In the genomic region with DNA sequence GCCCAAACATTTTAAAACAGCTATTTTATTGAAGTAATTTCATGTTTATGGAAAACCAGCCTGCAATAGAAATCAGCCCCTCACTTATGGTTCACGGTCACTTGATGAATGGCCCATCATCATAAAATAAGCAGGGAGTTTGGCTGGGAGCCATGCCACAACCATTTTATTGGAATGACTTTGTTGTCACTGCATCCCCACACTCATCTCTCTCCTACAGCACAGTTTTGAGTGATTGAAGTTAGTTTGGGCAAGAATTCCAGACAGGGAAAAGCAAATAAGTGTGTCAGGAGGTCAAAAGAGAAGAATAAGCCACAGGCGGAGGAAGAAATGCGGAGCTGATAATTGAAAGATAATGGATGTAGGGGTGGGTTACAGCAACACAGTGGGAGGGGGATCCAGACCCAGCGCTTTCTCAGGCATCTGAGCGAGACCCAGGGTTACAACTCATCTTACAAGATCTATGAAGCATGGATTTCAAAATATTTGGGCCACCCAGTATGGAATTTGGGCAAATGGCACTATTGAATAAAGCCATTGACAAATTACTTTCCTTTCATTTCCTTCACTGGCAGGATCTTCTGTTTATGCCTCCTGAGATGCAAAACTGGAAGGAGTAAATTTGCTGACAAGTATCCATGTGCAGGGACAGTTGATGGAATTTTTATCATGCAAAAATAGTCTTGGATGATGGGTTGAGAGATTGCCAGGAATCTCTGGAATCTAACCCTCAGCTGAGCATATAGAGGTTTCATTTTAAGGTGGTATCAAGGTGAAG, we compare ENCODE assay signal across 11 cellular contexts.
DNase-seq lines count a peak whose midpoint lies in the region; ATAC-seq, FAIRE-seq and TF ChIP-seq lines count a peak whose summit lies in the region.
"Had no signal": no experiment of that assay in that cellular context is flagged by ENCODE, and none has a peak within 500 bp of the region (broad histone marks: within the 10 kb centered on the region; RNA-seq: fewer than 3 reads in every experiment).

No MANE protein-coding gene starts in this region.

- H3K27me3 ChIP-seq in brain microvascular endothelial cell (replicated peaks): no peaks in the 10 kb centered on the region
- no peaks in the 10 kb centered on the region for H3K27me3 ChIP-seq in psoas muscle (ENCODE audit: insufficient read depth in 3 of 3, low read length in 2 of 3)
- peaks cover 0 to 2% of the 10 kb centered on the region in 2 donors for H3K27me3 ChIP-seq in small intestine (ENCODE audit: control insufficient read depth in 2 of 2, insufficient read depth in 2 of 2, low read length in 2 of 2)
- H3K27me3 ChIP-seq: sigmoid colon, testis had no signal

- no peak overlapping the region for H3K4me3 Mint-ChIP-seq in osteocyte (ENCODE audit: unreplicated experiment)

- TF ChIP-seq CTCF in brain microvascular endothelial cell (IDR thresholded peaks at IDR 0.05; ENCODE audit: low read depth, low read length, missing control alignments) (no peak), osteocyte (IDR thresholded peaks at IDR 0.05) (no peak), psoas muscle (IDR thresholded peaks at IDR 0.05) (no peak)

- no peak for ATAC-seq in psoas muscle
- ATAC-seq: activated naive CD4-positive, alpha-beta T cell treated with anti-CD3 and anti-CD28 coated beads, Interleukin-2, amount 50 U/mL, for 72 hours had no signal

- H3K27me3 Mint-ChIP-seq in osteocyte (ENCODE audit: unreplicated experiment): no peaks in the 10 kb centered on the region

- no peaks in the 10 kb centered on the region for H3K9me3 Mint-ChIP-seq in osteocyte (ENCODE audit: unreplicated experiment)
- H3K9me3 Mint-ChIP-seq: activated naive CD4-positive, alpha-beta T cell treated with anti-CD3 and anti-CD28 coated beads, Interleukin-2, amount 50 U/mL, for 72 hours had no signal

- H3K36me3 Mint-ChIP-seq in osteocyte (ENCODE audit: unreplicated experiment): no peaks in the 10 kb centered on the region
- H3K36me3 Mint-ChIP-seq: activated naive CD4-positive, alpha-beta T cell treated with anti-CD3 and anti-CD28 coated beads, Interleukin-2, amount 50 U/mL, for 72 hours had no signal

- H3K27ac Mint-ChIP-seq in osteocyte (ENCODE audit: unreplicated experiment): peak overlapping the region; percentile 39

- H3K4me1 ChIP-seq in psoas muscle: no peaks in the 10 kb centered on the region
- H3K4me1 ChIP-seq in small intestine (ENCODE audit: control insufficient read depth in 2 of 2, insufficient read depth in 1 of 2, low read depth in 1 of 2, low read length in 1 of 2): no peaks in the 10 kb centered on the region
- H3K4me1 ChIP-seq: testis had no signal

- intact Hi-C loops in psoas muscle (cut with DNase I): no loop called here

- no peaks in the 10 kb centered on the region for H3K36me3 ChIP-seq in brain microvascular endothelial cell (replicated peaks)
- no peaks in the 10 kb centered on the region for H3K36me3 ChIP-seq in psoas muscle (ENCODE audit: insufficient read depth in 1 of 2, low read depth in 1 of 2)
- H3K36me3 ChIP-seq in small intestine (ENCODE audit: control insufficient read depth in 2 of 2, insufficient read depth in 2 of 2, low read length in 2 of 2): no peaks in the 10 kb centered on the region
- H3K36me3 ChIP-seq: sigmoid colon had no signal

- in situ Hi-C loops in brain microvascular endothelial cell (cut with HindIII; ENCODE audit: low pct_ligation_motif_present, low sequenced_read_pairs): no loop called here

- no peak overlapping the region for H3K4me3 ChIP-seq in brain microvascular endothelial cell (ENCODE audit: low read depth, low read length)
- H3K4me3 ChIP-seq in psoas muscle: no peak overlapping the region
- H3K4me3 ChIP-seq in small intestine (ENCODE audit: low read depth in 1 of 2, low read length in 2 of 2): no peak overlapping the region
- H3K4me3 ChIP-seq: sigmoid colon, testis had no signal

- DNase-seq in ELR (ENCODE audit: low read depth) (peak; percentile 65), LoVo (ENCODE audit: low spot score) (peak; percentile 74), brain microvascular endothelial cell (peak; percentile 48), osteocyte (ENCODE audit: extremely low spot score, unreplicated experiment) (no peak), OCI-M2 (lab: John Stamatoyannopoulos, UW; ENCODE audit: unreplicated experiment) (no peak), psoas muscle (no peak), small intestine (no peak)
- DNase-seq: sigmoid colon, testis had no signal

- H3K9me3 ChIP-seq in psoas muscle: no peaks in the 10 kb centered on the region
- no peaks in the 10 kb centered on the region for H3K9me3 ChIP-seq in small intestine (ENCODE audit: control insufficient read depth, low read depth)
- H3K9me3 ChIP-seq: sigmoid colon, testis had no signal

- H3K27ac ChIP-seq in brain microvascular endothelial cell (no peak overlapping the region), psoas muscle (no peak overlapping the region), small intestine (ENCODE audit: low read depth in 1 of 2, low read length in 1 of 2) (no peak overlapping the region)
- H3K27ac ChIP-seq: sigmoid colon, testis had no signal

- peaks cover 21% of the 10 kb centered on the region for H3K4me1 Mint-ChIP-seq in osteocyte (ENCODE audit: unreplicated experiment)

- no peak for FAIRE-seq in small intestine (lab: Jason Lieb, UNC)
- FAIRE-seq: GM19239 had no signal

- WGBS in psoas muscle, 3 donors: 86 to 98% (median 94%) methylated on average over 5 of the region's 5 CpGs
- 80 to 89% (median 83%) methylated on average over 5 of the region's 5 CpGs for WGBS in small intestine, 3 donors

Comparison
In these comparisons a context has a peak if more than half of its experiments do, and no peak if none do; other contexts are left out.
1. DNase-seq: peak in ELR (single experiment), LoVo (single experiment) and brain microvascular endothelial cell (single experiment); none in osteocyte (single experiment), OCI-M2 (single experiment), psoas muscle (0 of 2) and small intestine (single experiment).